13 cellular contexts compared by ENCODE assay signal in genomic region chr18:32802606-32803451, GRCh38. TPM values are rescaled to one million over a fixed set of nuclear protein-coding genes. Genes with fewer than 3 reads are reported as not detected.
DNase-seq lines count a peak whose midpoint lies in the region; ATAC-seq and TF ChIP-seq lines count a peak whose summit lies in the region.
"Had no signal": no experiment of that assay in that cellular context is flagged by ENCODE, and none has a peak within 500 bp of the region (broad histone marks: within the 10 kb centered on the region; RNA-seq: fewer than 3 reads in every experiment).

No MANE protein-coding gene starts in this region.

- H3K27ac Mint-ChIP-seq in Caco-2 (ENCODE audit: unreplicated experiment) = no peak overlapping the region

- H3K4me1 Mint-ChIP-seq in Caco-2 (ENCODE audit: low read depth, unreplicated experiment) = no peaks in the 10 kb centered on the region

- POLR2A ChIA-PET in Caco-2 (lab: Charles Lee) = no interaction called here

- H3K9me3 ChIP-seq in colonic mucosa (no peaks in the 10 kb centered on the region), Caco-2 (no peaks in the 10 kb centered on the region)
- H3K9me3 ChIP-seq: SJCRH30 had no signal

- CTCF ChIA-PET in Caco-2 (lab: Charles Lee) = no interaction called here

- TF ChIP-seq CTCF in colonic mucosa (IDR thresholded peaks at IDR 0.05) (no peak), Caco-2 (IDR thresholded peaks at IDR 0.05; ENCODE audit: insufficient read depth in 1 of 2, low read depth in 1 of 2, low read length in 1 of 2, severe bottlenecking in 1 of 2, unreplicated experiment in 1 of 2) (no peak)

- H3K36me3 ChIP-seq in colonic mucosa (no peaks in the 10 kb centered on the region), Caco-2 (ENCODE audit: control insufficient read depth, insufficient read depth, low read length) (no peaks in the 10 kb centered on the region)
- H3K36me3 ChIP-seq: SJCRH30 had no signal

- H3K27ac ChIP-seq in colonic mucosa = no peak overlapping the region
- H3K27ac ChIP-seq: HL-60, SJCRH30 had no signal

- H3K4me3 Mint-ChIP-seq in Caco-2 (ENCODE audit: unreplicated experiment) = no peak overlapping the region

- ATAC-seq in HG02759 (IDR thresholded peaks at IDR 0.05; ENCODE audit: unreplicated experiment) (peak; percentile 61), HG03558 (IDR thresholded peaks at IDR 0.05; ENCODE audit: extremely low read depth, unreplicated experiment) (peak; percentile 26)

- no peak overlapping the region for H3K9ac ChIP-seq in colonic mucosa (ENCODE audit: low read depth in 2 of 2, low read length in 2 of 2)

- no peak overlapping the region for H3K4me3 ChIP-seq in colonic mucosa
- no peak overlapping the region for H3K4me3 ChIP-seq in Caco-2 (ENCODE audit: low read depth, low read length)
- H3K4me3 ChIP-seq: SJCRH30 had no signal

- H3K27me3 Mint-ChIP-seq in Caco-2 (ENCODE audit: insufficient read depth, unreplicated experiment) = no peaks in the 10 kb centered on the region

- H3K4me1 ChIP-seq in colonic mucosa = no peaks in the 10 kb centered on the region
- H3K4me1 ChIP-seq in Caco-2 = no peaks in the 10 kb centered on the region
- H3K4me1 ChIP-seq: SJCRH30 had no signal

- BruUV-seq in Caco-2 (replicated peaks; lab: Mats Ljungman, UMichigan) = no TSS peak

- DNase-seq in GM19238 (ENCODE audit: insufficient read length, low spot score) = peak; percentile 8
- DNase-seq in renal cortical epithelial cell (ENCODE audit: low read depth) = peak; percentile 82
- DNase-seq in activated CD4-positive, alpha-beta T cell treated with anti-CD3 and anti-CD28 coated beads for 1 hour = no peak
- no peak for DNase-seq in colonic mucosa
- no peak for DNase-seq in AG08396 (ENCODE audit: low spot score)
- no peak for DNase-seq in Caco-2
- DNase-seq: activated CD4-positive, alpha-beta T cell treated with anti-CD3 and anti-CD28 coated beads, Interleukin-2, amount 50 U/mL, for 4 hours; amygdala; NCI-H2029 had no signal

- intact Hi-C loops in colonic mucosa (cut with DNase I) = no loop called here
- intact Hi-C loops in Caco-2 (cut with micrococcal nuclease; ENCODE audit: unreplicated experiment) = no loop called here

- H3K27me3 ChIP-seq in colonic mucosa (no peaks in the 10 kb centered on the region), Caco-2 (replicated peaks; ENCODE audit: control insufficient read depth, insufficient read depth, low read length) (no peaks in the 10 kb centered on the region)
- H3K27me3 ChIP-seq: SJCRH30 had no signal

- H3K36me3 Mint-ChIP-seq in Caco-2 (ENCODE audit: insufficient read depth, unreplicated experiment) = no peaks in the 10 kb centered on the region

- no peaks in the 10 kb centered on the region for H3K9me3 Mint-ChIP-seq in Caco-2 (ENCODE audit: unreplicated experiment)

RNA-seq across cellular contexts. Expression of gene KLHL14, which starts 30.0 kb away (rescaled TPM):
- total RNA-seq in renal cortical epithelial cell (0.87 and 10.8 TPM in 2 replicates), colonic mucosa (under 1 TPM; 0.07 to 0.08 TPM), Caco-2 (2022) (not detected in 2 replicates)
- total RNA-seq: SJCRH30 had no signal

Comparison
In these comparisons a context has a peak if more than half of its experiments do, and no peak if none do; other contexts are left out.
1. DNase-seq: peak in GM19238 (single experiment) and renal cortical epithelial cell (single experiment); none in activated CD4-positive, alpha-beta T cell treated with anti-CD3 and anti-CD28 coated beads for 1 hour (single experiment), colonic mucosa (single experiment), AG08396 (single experiment) and Caco-2 (0 of 2).